ENCODE assay signal across 8 cellular contexts in genomic region chr16:83813818-83814653, GRCh38. TPM values are rescaled to one million over a fixed set of nuclear protein-coding genes. Genes with fewer than 3 reads are reported as not detected.
DNase-seq lines count a peak whose midpoint lies in the region; ATAC-seq and TF ChIP-seq lines count a peak whose summit lies in the region.

No MANE protein-coding gene starts in this region.

- no peaks in the 10 kb centered on the region for H4K20me1 ChIP-seq in KMS-11 (ENCODE audit: insufficient read depth)

- DNase-seq in astrocyte of the hippocampus (ENCODE audit: low read depth, low spot score): peak; percentile 80
- DNase-seq in lung microvascular endothelial cell (ENCODE audit: low read depth in 2 of 2): peak; percentile 30 to 85
- no peak for DNase-seq in stimulated activated CD4-positive, alpha-beta T cell treated with anti-CD3 and anti-CD28 coated beads, Interleukin-2, amount 100 ng/mL, for 48 hours
- DNase-seq in COLO829 (ENCODE audit: low spot score): no peak
- no peak for DNase-seq in UCSD-AML1 (lab: John Stamatoyannopoulos, UW; ENCODE audit: unreplicated experiment)

- H3K9ac ChIP-seq in KMS-11: no peak overlapping the region; the same call in 1 of the 2 replicates

- peaks cover 7% of the 10 kb centered on the region; the same call in 1 of the 2 replicates for H3K79me2 ChIP-seq in KMS-11 (ENCODE audit: insufficient read depth, low read depth)

- TF ChIP-seq CTCF in KMS-11 (conservative IDR thresholded peaks at IDR 0.05; ENCODE audit: low read depth, low read length): no peak

- no peak overlapping the region for H2AFZ ChIP-seq in KMS-11 (ENCODE audit: low read depth)

- H3K27ac ChIP-seq in KMS-11: peak overlapping the region; percentile 52

- H3K4me1 ChIP-seq in KMS-11 (ENCODE audit: low read depth, poor library complexity, severe bottlenecking): peaks cover 21% of the 10 kb centered on the region

- ATAC-seq in GM18907 (IDR thresholded peaks at IDR 0.05; ENCODE audit: unreplicated experiment) (peak; percentile 61), GM19467 (IDR thresholded peaks at IDR 0.05; ENCODE audit: unreplicated experiment) (no peak)

- H3K27me3 ChIP-seq in KMS-11 (ENCODE audit: insufficient read depth, low read depth): peaks cover 17% of the 10 kb centered on the region; the same call in 1 of the 2 replicates

- H3K36me3 ChIP-seq in KMS-11 (ENCODE audit: insufficient read depth): peaks cover 9% of the 10 kb centered on the region; the same call in 1 of the 2 replicates

- peak overlapping the region; percentile 1; the same call in 1 of the 2 replicates for H3K4me2 ChIP-seq in KMS-11

- H3K4me3 ChIP-seq in KMS-11 (IDR thresholded peaks at IDR 0.05; ENCODE audit: insufficient read depth, low read depth, low read length): no peak overlapping the region

RNA-seq across cellular contexts. Expression of gene HSBP1, which starts 6.3 kb away (rescaled TPM):
- total RNA-seq in lung microvascular endothelial cell: 126 and 137 TPM in 2 replicates

Comparison
In these comparisons a context has a peak if more than half of its experiments do, and no peak if none do; other contexts are left out.
1. DNase-seq: peak in astrocyte of the hippocampus (single experiment) and lung microvascular endothelial cell (2 of 2); none in stimulated activated CD4-positive, alpha-beta T cell treated with anti-CD3 and anti-CD28 coated beads, Interleukin-2, amount 100 ng/mL, for 48 hours (0 of 2), COLO829 (single experiment) and UCSD-AML1 (single experiment).